In the genomic region with DNA sequence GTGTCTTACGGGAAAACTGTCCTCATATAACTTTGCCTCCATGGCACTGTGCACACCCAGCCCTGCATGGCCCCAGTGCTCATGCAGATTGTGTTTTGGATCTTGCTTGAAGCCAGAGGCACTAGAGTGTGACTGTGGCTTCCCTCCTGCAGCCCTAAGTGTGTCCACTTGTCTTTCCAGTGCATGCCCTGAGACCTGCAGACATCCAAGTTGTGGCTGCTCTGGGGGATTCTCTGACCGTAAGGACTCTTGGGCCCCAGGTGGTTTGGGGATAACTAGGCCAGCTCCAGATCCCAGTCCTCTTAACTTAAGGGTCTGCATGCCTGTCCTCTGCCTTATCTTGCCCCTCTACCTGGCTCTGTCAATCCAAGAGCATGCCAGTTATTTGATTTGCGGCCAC, we compare ENCODE assay signal across 26 cellular contexts.
"Had no signal": no experiment of that assay in that cellular context is flagged by ENCODE, and none has a peak within 500 bp of the region (broad histone marks: within the 10 kb centered on the region; RNA-seq: fewer than 3 reads in every experiment).

No MANE protein-coding gene starts in this region.

- H3K27me3 ChIP-seq: dorsolateral prefrontal cortex, neutrophil, right lobe of liver, stomach, tibial artery had no signal

- H3K9me3 ChIP-seq: left ventricle myocardium inferior, neutrophil, right lobe of liver, stomach, tibial artery had no signal

- H3K4me3 Mint-ChIP-seq: activated B cell treated with CpG ODN at 0.5 μM for 24 hours; activated CD4-positive, alpha-beta memory T cell treated with anti-CD3 and anti-CD28 coated beads for 36 hours; activated naive CD8-positive, alpha-beta T cell treated with anti-CD3 and anti-CD28 coated beads, Interleukin-2, amount 50 U/mL, for 24 hours; activated T-helper 1 cell treated with anti-CD3 and anti-CD28 coated beads, Interleukin-12 subunit alpha, Interleukin-12 subunit beta, Interleukin-2, Interleukin-4 antibody, amounts not matched to agents 30 ng/mL and 10 ng/mL and 1 ng/mL, durations not matched to agents 14 hours and 24 hours and 36 hours; central memory CD8-positive, alpha-beta T cell; nephron; stimulated activated naive B cell treated with anti-CD40 and anti-IgM and Interleukin-4, amounts not matched to agents 10 μg/mL and 1 μg/mL and 100 μg/mL, for 72 hours; T-helper 2 cell treated with Interferon-gamma antibody and Interleukin-4, amounts not matched to agents 5 μg/mL and 100 μg/mL, for 36 hours had no signal

- H3K36me3 ChIP-seq: left ventricle myocardium inferior, right lobe of liver, stomach, tibial artery had no signal

- ATAC-seq: activated naive CD8-positive, alpha-beta T cell treated with anti-CD3 and anti-CD28 coated beads, Interleukin-2, amount 50 U/mL, for 24 hours; right lobe of liver; SK-N-SH treated with all-trans-retinoic acid at 6 μM for 48 hours; stimulated activated naive B cell treated with anti-CD40 and anti-IgM and Interleukin-4, amounts not matched to agents 10 μg/mL and 1 μg/mL and 100 μg/mL, for 72 hours had no signal

- H3K27ac Mint-ChIP-seq: activated B cell treated with CpG ODN at 0.5 μM for 24 hours; activated CD4-positive, alpha-beta memory T cell treated with anti-CD3 and anti-CD28 coated beads for 36 hours; activated naive CD8-positive, alpha-beta T cell treated with anti-CD3 and anti-CD28 coated beads, Interleukin-2, amount 50 U/mL, for 24 hours; activated T-helper 1 cell treated with anti-CD3 and anti-CD28 coated beads, Interleukin-12 subunit alpha, Interleukin-12 subunit beta, Interleukin-2, Interleukin-4 antibody, amounts not matched to agents 30 ng/mL and 10 ng/mL and 1 ng/mL, durations not matched to agents 14 hours and 24 hours and 36 hours; stimulated activated naive B cell treated with anti-CD40 and anti-IgM and Interleukin-4, amounts not matched to agents 10 μg/mL and 1 μg/mL and 100 μg/mL, for 72 hours; T-helper 2 cell treated with Interferon-gamma antibody and Interleukin-4, amounts not matched to agents 5 μg/mL and 100 μg/mL, for 36 hours had no signal

- H3K9me3 Mint-ChIP-seq: activated B cell treated with CpG ODN at 0.5 μM for 24 hours; activated CD4-positive, alpha-beta memory T cell treated with anti-CD3 and anti-CD28 coated beads for 36 hours; activated naive CD8-positive, alpha-beta T cell treated with anti-CD3 and anti-CD28 coated beads, Interleukin-2, amount 50 U/mL, for 24 hours; activated T-helper 1 cell treated with anti-CD3 and anti-CD28 coated beads, Interleukin-12 subunit alpha, Interleukin-12 subunit beta, Interleukin-2, Interleukin-4 antibody, amounts not matched to agents 30 ng/mL and 10 ng/mL and 1 ng/mL, durations not matched to agents 14 hours and 24 hours and 36 hours; central memory CD8-positive, alpha-beta T cell; nephron; stimulated activated naive B cell treated with anti-CD40 and anti-IgM and Interleukin-4, amounts not matched to agents 10 μg/mL and 1 μg/mL and 100 μg/mL, for 72 hours; T-helper 2 cell treated with Interferon-gamma antibody and Interleukin-4, amounts not matched to agents 5 μg/mL and 100 μg/mL, for 36 hours had no signal

- H3K4me3 ChIP-seq: dorsolateral prefrontal cortex, left ventricle myocardium inferior, lung, right lobe of liver, skin epidermis, stomach, tibial artery had no signal

- DNase-seq: activated B cell treated with CpG ODN at 0.5 μM for 24 hours; activated CD4-positive, alpha-beta memory T cell treated with anti-CD3 and anti-CD28 coated beads for 36 hours; activated CD4-positive, alpha-beta T cell treated with anti-CD3 and anti-CD28 coated beads for 48 hours; activated CD8-positive, alpha-beta memory T cell treated with anti-CD3 and anti-CD28 coated beads, Interleukin-2, amount 50 U/mL, for 4 hours; activated gamma-delta T cell treated with Interleukin-2 at 50 U/mL for 16 hours; activated naive CD4-positive, alpha-beta T cell treated with anti-CD3 and anti-CD28 coated beads, Interleukin-2, amount 50 U/mL, for 16 hours; activated naive CD8-positive, alpha-beta T cell treated with anti-CD3 and anti-CD28 coated beads, Interleukin-2, amount 50 U/mL, for 24 hours; activated T-cell treated with anti-CD3 and anti-CD28 coated beads, Interleukin-2, amount 50 U/mL, for 1 hour; amygdala; dorsolateral prefrontal cortex; effector memory CD4-positive, alpha-beta T cell; left ventricle myocardium inferior; stimulated activated CD4-positive, alpha-beta T cell treated with anti-CD3 and anti-CD28 coated beads, Interleukin-4, amount 100 ng/mL, for 4 hours; stimulated activated CD8-positive, alpha-beta memory T cell treated with anti-CD3 and anti-CD28 coated beads, Interleukin-4, amount 100 ng/mL, for 48 hours; stimulated activated naive B cell treated with anti-CD40 and anti-IgM and Interleukin-4, amounts not matched to agents 10 μg/mL and 1 μg/mL and 100 μg/mL, for 72 hours; stomach; tibial artery had no signal

- H3K27me3 Mint-ChIP-seq: activated CD4-positive, alpha-beta memory T cell treated with anti-CD3 and anti-CD28 coated beads for 36 hours; activated naive CD8-positive, alpha-beta T cell treated with anti-CD3 and anti-CD28 coated beads, Interleukin-2, amount 50 U/mL, for 24 hours had no signal

- H3K36me3 Mint-ChIP-seq: stimulated activated naive B cell treated with anti-CD40 and anti-IgM and Interleukin-4, amounts not matched to agents 10 μg/mL and 1 μg/mL and 100 μg/mL, for 72 hours had no signal

- H3K27ac ChIP-seq: dorsolateral prefrontal cortex, left ventricle myocardium inferior, neutrophil, right lobe of liver, skin epidermis, stomach had no signal
